10 cellular contexts compared by ENCODE assay signal in genomic region chr6:30074331-30075093, GRCh38. TPM values are rescaled to one million over a fixed set of nuclear protein-coding genes. Genes with fewer than 3 reads are reported as not detected.
A peak's percentile ranks its signal among the peaks of the same experiment; 100 is the strongest.
DNase-seq lines count a peak whose midpoint lies in the region; ATAC-seq lines count a peak whose summit lies in the region.
"Had no signal": no experiment of that assay in that cellular context is flagged by ENCODE, and none has a peak within 500 bp of the region (broad histone marks: within the 10 kb centered on the region; RNA-seq: fewer than 3 reads in every experiment).

No MANE protein-coding gene starts in this region.

- peak overlapping the region; percentile 74 for H3K4me3 ChIP-seq in iPS-20b (ENCODE audit: low read length)

- H3K27me3 ChIP-seq in iPS-20b (ENCODE audit: insufficient read depth, low read length), result peaks cover 61% of the 10 kb centered on the region

- peaks cover 12% of the 10 kb centered on the region for H3K4me1 ChIP-seq in iPS-20b (ENCODE audit: insufficient read depth, low read length)

- peaks cover 79% of the 10 kb centered on the region for H3K27me3 Mint-ChIP-seq in activated CD4-positive, alpha-beta T cell treated with anti-CD3 and anti-CD28 coated beads, Interleukin-2, amount 10 ng/mL, durations not matched to agents 24 days and 14 days
- peaks cover 40% of the 10 kb centered on the region for H3K27me3 Mint-ChIP-seq in activated naive CD8-positive, alpha-beta T cell
- peaks cover 82% of the 10 kb centered on the region for H3K27me3 Mint-ChIP-seq in stimulated activated memory B cell treated with anti-CD40 and anti-IgM and Interleukin-4, amounts not matched to agents 10 μg/mL and 1 μg/mL and 100 μg/mL, for 72 hours

- H3K27ac Mint-ChIP-seq in activated CD4-positive, alpha-beta T cell treated with anti-CD3 and anti-CD28 coated beads, Interleukin-2, amount 10 ng/mL, durations not matched to agents 24 days and 14 days, result no peak overlapping the region
- no peak overlapping the region for H3K27ac Mint-ChIP-seq in activated naive CD8-positive, alpha-beta T cell
- no peak overlapping the region for H3K27ac Mint-ChIP-seq in stimulated activated memory B cell treated with anti-CD40 and anti-IgM and Interleukin-4, amounts not matched to agents 10 μg/mL and 1 μg/mL and 100 μg/mL, for 72 hours

- intact Hi-C loops in activated CD4-positive, alpha-beta T cell treated with anti-CD3 and anti-CD28 coated beads, Interleukin-2, amount 10 ng/mL, durations not matched to agents 24 days and 14 days (cut with micrococcal nuclease), result no loop called here

- peak overlapping the region; percentile 59 for H3K4me3 Mint-ChIP-seq in activated CD4-positive, alpha-beta T cell treated with anti-CD3 and anti-CD28 coated beads, Interleukin-2, amount 10 ng/mL, durations not matched to agents 24 days and 14 days
- H3K4me3 Mint-ChIP-seq in activated naive CD8-positive, alpha-beta T cell, result peak overlapping the region; percentile 77
- H3K4me3 Mint-ChIP-seq in stimulated activated memory B cell treated with anti-CD40 and anti-IgM and Interleukin-4, amounts not matched to agents 10 μg/mL and 1 μg/mL and 100 μg/mL, for 72 hours, result peak overlapping the region; percentile 62

- no peak overlapping the region for H3K27ac ChIP-seq in iPS-20b (ENCODE audit: low read length)
- H3K27ac ChIP-seq: HL-60 had no signal

- H3K4me1 Mint-ChIP-seq in activated CD4-positive, alpha-beta T cell treated with anti-CD3 and anti-CD28 coated beads, Interleukin-2, amount 10 ng/mL, durations not matched to agents 24 days and 14 days, result peaks cover 34% of the 10 kb centered on the region
- peaks cover 59% of the 10 kb centered on the region for H3K4me1 Mint-ChIP-seq in activated naive CD8-positive, alpha-beta T cell (ENCODE audit: low read depth)
- peaks cover 36% of the 10 kb centered on the region for H3K4me1 Mint-ChIP-seq in stimulated activated memory B cell treated with anti-CD40 and anti-IgM and Interleukin-4, amounts not matched to agents 10 μg/mL and 1 μg/mL and 100 μg/mL, for 72 hours

- peaks cover 25% of the 10 kb centered on the region for H3K36me3 Mint-ChIP-seq in activated CD4-positive, alpha-beta T cell treated with anti-CD3 and anti-CD28 coated beads, Interleukin-2, amount 10 ng/mL, durations not matched to agents 24 days and 14 days (ENCODE audit: low read depth)
- H3K36me3 Mint-ChIP-seq in activated naive CD8-positive, alpha-beta T cell, result peaks cover 23% of the 10 kb centered on the region
- peaks cover 34% of the 10 kb centered on the region for H3K36me3 Mint-ChIP-seq in stimulated activated memory B cell treated with anti-CD40 and anti-IgM and Interleukin-4, amounts not matched to agents 10 μg/mL and 1 μg/mL and 100 μg/mL, for 72 hours

- peak; percentile 58 for DNase-seq in activated CD4-positive, alpha-beta T cell treated with anti-CD3 and anti-CD28 coated beads, Interleukin-2, amount 10 ng/mL, durations not matched to agents 24 days and 14 days
- DNase-seq in activated CD4-positive, alpha-beta T cell treated with anti-CD3 and anti-CD28 coated beads for 48 hours, result no peak
- no peak for DNase-seq in NCI-H1417 (lab: John Stamatoyannopoulos, UW)
- DNase-seq in activated naive CD4-positive, alpha-beta T cell treated with Interleukin-2 at 50 U/mL for 16 hours, result no peak
- DNase-seq: AML-193 had no signal

- no peaks in the 10 kb centered on the region for H3K9me3 ChIP-seq in iPS-20b (ENCODE audit: insufficient read depth, low read depth, low read length)

- H3K9me3 Mint-ChIP-seq in activated CD4-positive, alpha-beta T cell treated with anti-CD3 and anti-CD28 coated beads, Interleukin-2, amount 10 ng/mL, durations not matched to agents 24 days and 14 days, result no peaks in the 10 kb centered on the region
- no peaks in the 10 kb centered on the region for H3K9me3 Mint-ChIP-seq in activated naive CD8-positive, alpha-beta T cell (ENCODE audit: low read depth)
- no peaks in the 10 kb centered on the region for H3K9me3 Mint-ChIP-seq in stimulated activated memory B cell treated with anti-CD40 and anti-IgM and Interleukin-4, amounts not matched to agents 10 μg/mL and 1 μg/mL and 100 μg/mL, for 72 hours

- peaks cover 13% of the 10 kb centered on the region; the same call in 1 of the 2 replicates for H3K36me3 ChIP-seq in iPS-20b (ENCODE audit: insufficient read depth, low read depth, low read length)

- H3K9ac ChIP-seq in iPS-20b (ENCODE audit: low read depth, low read length), result peak overlapping the region; percentile 62; the same call in 1 of the 2 replicates

- no peak for ATAC-seq in stimulated activated memory B cell treated with anti-CD40 and anti-IgM and Interleukin-4, amounts not matched to agents 10 μg/mL and 1 μg/mL and 100 μg/mL, for 72 hours
- no peak for ATAC-seq in GM21526 (IDR thresholded peaks at IDR 0.05; ENCODE audit: low FRiP score, unreplicated experiment)

RNA-seq across cellular contexts. Expression of gene RNF39, which starts 1.1 kb away (rescaled TPM):
- total RNA-seq in activated CD4-positive, alpha-beta T cell treated with anti-CD3 and anti-CD28 coated beads, Interleukin-2, amount 10 ng/mL, durations not matched to agents 24 days and 14 days, result not detected in 2 replicates

RNA-seq across cellular contexts. Expression of gene PPP1R11, which starts 7.5 kb away (rescaled TPM):
- total RNA-seq in activated CD4-positive, alpha-beta T cell treated with anti-CD3 and anti-CD28 coated beads, Interleukin-2, amount 10 ng/mL, durations not matched to agents 24 days and 14 days, result 60.9 and 61.1 TPM in 2 replicates

RNA-seq across cellular contexts. Expression of gene POLR1H, which starts 13.4 kb away (rescaled TPM):
- 85.6 and 87.0 TPM in 2 replicates for total RNA-seq in activated CD4-positive, alpha-beta T cell treated with anti-CD3 and anti-CD28 coated beads, Interleukin-2, amount 10 ng/mL, durations not matched to agents 24 days and 14 days

RNA-seq across cellular contexts. Expression of gene TRIM31, which starts 38.4 kb away (rescaled TPM):
- 0.09 TPM in 1 of 2 replicates, not detected in the other for total RNA-seq in activated CD4-positive, alpha-beta T cell treated with anti-CD3 and anti-CD28 coated beads, Interleukin-2, amount 10 ng/mL, durations not matched to agents 24 days and 14 days
